In genomic region chr1:182263706-182264105, GRCh38 we compare ENCODE assay signal across 21 cellular contexts.
DNase-seq lines count a peak whose midpoint lies in the region; ATAC-seq and TF ChIP-seq lines count a peak whose summit lies in the region.
"Had no signal": no experiment of that assay in that cellular context is flagged by ENCODE, and none has a peak within 500 bp of the region (broad histone marks: within the 10 kb centered on the region; RNA-seq: fewer than 3 reads in every experiment).

No MANE protein-coding gene starts in this region.

- TF ChIP-seq CTCF in PC-3 (conservative IDR thresholded peaks at IDR 0.05; ENCODE audit: low read depth, low read length) (no peak), epithelial cell of esophagus (IDR thresholded peaks at IDR 0.05; ENCODE audit: insufficient read depth, low read depth, low read length, missing control alignments) (no peak)

- BruUV-seq in PC-3 (replicated peaks; lab: Mats Ljungman, UMichigan): no TSS peak

- intact Hi-C loops in PC-3 (cut with micrococcal nuclease): no loop called here

- peak; percentile 94 for ATAC-seq in PC-3
- ATAC-seq: CD8-positive, alpha-beta T cell; GM12878; GM23338 had no signal

- H3K9me3 ChIP-seq in PC-3 (ENCODE audit: low read length): no peaks in the 10 kb centered on the region
- H3K9me3 ChIP-seq: BLaER1, HAP-1 had no signal

- H3K27ac ChIP-seq in PC-3 (ENCODE audit: low read length): peak overlapping the region; percentile 19; the same call in 1 of the 2 replicates
- H3K27ac ChIP-seq: 22Rv1, BLaER1, C4-2B had no signal

- H3K36me3 ChIP-seq in PC-3 (ENCODE audit: low read depth, low read length) (no peaks in the 10 kb centered on the region), H7 (replicated peaks; ENCODE audit: control insufficient read depth, insufficient read depth, low read length) (no peaks in the 10 kb centered on the region)
- H3K36me3 ChIP-seq: BLaER1, HAP-1 had no signal

- H3K9ac ChIP-seq in PC-3 (ENCODE audit: low read length): no peak overlapping the region
- H3K9ac ChIP-seq: BLaER1 had no signal

- peaks cover 30% of the 10 kb centered on the region for H3K4me1 ChIP-seq in PC-3 (ENCODE audit: insufficient read depth, low read length)
- H3K4me1 ChIP-seq: HAP-1 had no signal

- no peaks in the 10 kb centered on the region for H3K79me2 ChIP-seq in PC-3 (ENCODE audit: low read length)

- no peaks in the 10 kb centered on the region for H3K27me3 ChIP-seq in PC-3 (ENCODE audit: low read length)
- no peaks in the 10 kb centered on the region for H3K27me3 ChIP-seq in H7 (ENCODE audit: control insufficient read depth, insufficient read depth, low read length)
- H3K27me3 ChIP-seq: BLaER1 had no signal

- H2AFZ ChIP-seq in PC-3 (ENCODE audit: low read length): no peak overlapping the region
- H2AFZ ChIP-seq: GM23338 had no signal

- no peaks in the 10 kb centered on the region for H4K20me1 ChIP-seq in PC-3 (ENCODE audit: low read length)
- H4K20me1 ChIP-seq: BLaER1 had no signal

- POLR2A ChIA-PET in PC-3 (lab: Charles Lee; ENCODE audit: unreplicated experiment): no interaction called here

- CTCF ChIA-PET in PC-3 (lab: Charles Lee): no interaction called here

- no peaks in the 10 kb centered on the region for H3F3A ChIP-seq in PC-3 (ENCODE audit: low read length, unreplicated experiment)

- peak; percentile 8 for DNase-seq in HT1080 (ENCODE audit: low read depth)
- peak; percentile 56 for DNase-seq in PC-3
- DNase-seq in epithelial cell of esophagus (ENCODE audit: low read depth): peak; percentile 15
- peak; percentile 10 for DNase-seq in kidney tubule cell (ENCODE audit: low spot score)
- no peak for DNase-seq in H7
- DNase-seq in activated naive CD4-positive, alpha-beta T cell (lab: John Stamatoyannopoulos, UW): no peak
- no peak for DNase-seq in superior temporal gyrus (ENCODE audit: extremely low spot score)
- DNase-seq in NCI-H82 (lab: John Stamatoyannopoulos, UW): no peak
- DNase-seq: CD4-positive, CD25-positive, alpha-beta regulatory T cell; CD8-positive, alpha-beta T cell; DMS 273 treated with DMSO at 0.1 percent for 48 hours; DMS79; EL; GDM1; HFFc6 had no signal

- H3K9me2 ChIP-seq in PC-3 (replicated peaks; ENCODE audit: low read length): no peaks in the 10 kb centered on the region

- H3K4me3 ChIP-seq in PC-3 (ENCODE audit: low read length) (no peak overlapping the region), epithelial cell of esophagus (ENCODE audit: low read length) (no peak overlapping the region), H7 (ENCODE audit: insufficient read depth, low read depth, low read length) (no peak overlapping the region)
- H3K4me3 ChIP-seq: BLaER1, GM12878, GM23338, HAP-1 had no signal

- peak overlapping the region; percentile 16 for H3K4me2 ChIP-seq in PC-3 (ENCODE audit: low read length)
- H3K4me2 ChIP-seq: BLaER1, GM23338 had no signal

Comparison
In these comparisons a context has a peak if more than half of its experiments do, and no peak if none do; other contexts are left out.
1. DNase-seq: peak in HT1080 (single experiment), PC-3 (single experiment), epithelial cell of esophagus (single experiment) and kidney tubule cell (single experiment); none in H7 (single experiment), activated naive CD4-positive, alpha-beta T cell (0 of 4), superior temporal gyrus (single experiment) and NCI-H82 (single experiment).